Comparison of ENCODE assay signal across 8 cellular contexts in genomic region chr7:17234398-17235021, GRCh38.
DNase-seq lines count a peak whose midpoint lies in the region; ATAC-seq lines count a peak whose summit lies in the region.

No MANE protein-coding gene starts in this region.

- no peaks in the 10 kb centered on the region for H3K79me2 ChIP-seq in ACC112 (ENCODE audit: control insufficient read depth, insufficient read depth, low read length, unreplicated experiment)

- peak overlapping the region; percentile 97 for H2AFZ ChIP-seq in ACC112 (ENCODE audit: low read length, unreplicated experiment)

- peaks cover 52% of the 10 kb centered on the region for H3K4me1 ChIP-seq in ACC112 (ENCODE audit: control insufficient read depth, insufficient read depth, low read length, unreplicated experiment)

- peak overlapping the region; percentile 60 for H3K4me3 ChIP-seq in ACC112 (ENCODE audit: low read depth, low read length)

- no peaks in the 10 kb centered on the region for H3K27me3 ChIP-seq in ACC112 (ENCODE audit: insufficient read depth, low read length)

- DNase-seq in SKM-1 treated with dmso at 0.1 percent for 144 hours (lab: John Stamatoyannopoulos, UW; ENCODE audit: unreplicated experiment) (peak; percentile 91), kidney tubule cell (ENCODE audit: low spot score) (peak; percentile 95), NCI-H1694 treated with DMSO at 0.1 percent for 48 hours (lab: John Stamatoyannopoulos, UW) (no peak)
- peak; percentile 22 to 55 for DNase-seq in stimulated activated CD8-positive, alpha-beta memory T cell treated with anti-CD3 and anti-CD28 coated beads, Interleukin-15, amount 100 ng/mL, for 4 hours (ENCODE audit: low read depth in 2 of 2)

- peak overlapping the region; percentile 98 for H3K27ac ChIP-seq in ACC112 (ENCODE audit: low read depth, low read length)
- peak overlapping the region; percentile 23 for H3K27ac ChIP-seq in angular gyrus (ENCODE audit: low read depth, low read length)

- H3K36me3 ChIP-seq in ACC112 (ENCODE audit: insufficient read depth, low read length) = no peaks in the 10 kb centered on the region

- ATAC-seq in GM19023 (IDR thresholded peaks at IDR 0.05; ENCODE audit: unreplicated experiment) (peak; percentile 96), HG03139 (IDR thresholded peaks at IDR 0.05; ENCODE audit: unreplicated experiment) (peak; percentile 99)
